Comparison of ENCODE assay signal across 13 cellular contexts in genomic region chr10:13990918-13991317, GRCh38.
DNase-seq lines count a peak whose midpoint lies in the region; ATAC-seq and TF ChIP-seq lines count a peak whose summit lies in the region.
"Had no signal": no experiment of that assay in that cellular context is flagged by ENCODE, and none has a peak within 500 bp of the region (broad histone marks: within the 10 kb centered on the region; RNA-seq: fewer than 3 reads in every experiment).

No MANE protein-coding gene starts in this region.

- no peaks in the 10 kb centered on the region for H3K27me3 ChIP-seq in left ventricle myocardium inferior (ENCODE audit: low read depth)

- no peak overlapping the region for H3K27ac Mint-ChIP-seq in natural killer cell treated with Interleukin-12 subunit alpha and Interleukin-12 subunit beta and Interleukin-15 and Interleukin-18, amount 100 ng/mL, for 72 hours
- H3K27ac Mint-ChIP-seq: activated T-helper 17 cell treated with anti-CD3 and anti-CD28 coated beads, Interleukin-2, amount 50 U/mL, for 72 hours; naive thymus-derived CD4-positive, alpha-beta T cell; T-helper 2 cell treated with Interferon-gamma antibody and Interleukin-4, amounts not matched to agents 5 μg/mL and 100 μg/mL, for 36 hours had no signal

- CTCF ChIA-PET in HEK293 (lab: Yijun Ruan, JAX): no interaction called here

- no peak overlapping the region for H3K4me3 Mint-ChIP-seq in natural killer cell treated with Interleukin-12 subunit alpha and Interleukin-12 subunit beta and Interleukin-15 and Interleukin-18, amount 100 ng/mL, for 72 hours
- H3K4me3 Mint-ChIP-seq: activated T-helper 17 cell treated with anti-CD3 and anti-CD28 coated beads, Interleukin-2, amount 50 U/mL, for 72 hours; naive thymus-derived CD4-positive, alpha-beta T cell; T-helper 2 cell treated with Interferon-gamma antibody and Interleukin-4, amounts not matched to agents 5 μg/mL and 100 μg/mL, for 36 hours had no signal

- H3K27ac ChIP-seq in HEK293 (ENCODE audit: extremely low read depth, low read depth, low read length): no peak overlapping the region
- H3K27ac ChIP-seq in left ventricle myocardium inferior (replicated peaks): peak overlapping the region; percentile 88
- peak overlapping the region in 11 of 21 experiments; percentile 9 to 78 (median 55) for H3K27ac ChIP-seq in skin epidermis

- H3K27me3 Mint-ChIP-seq in natural killer cell treated with Interleukin-12 subunit alpha and Interleukin-12 subunit beta and Interleukin-15 and Interleukin-18, amount 100 ng/mL, for 72 hours: peaks cover 0 to 2% of the 10 kb centered on the region in 2 donors
- H3K27me3 Mint-ChIP-seq: activated T-helper 17 cell treated with anti-CD3 and anti-CD28 coated beads, Interleukin-2, amount 50 U/mL, for 72 hours; naive thymus-derived CD4-positive, alpha-beta T cell had no signal

- H3K4me1 Mint-ChIP-seq in natural killer cell treated with Interleukin-12 subunit alpha and Interleukin-12 subunit beta and Interleukin-15 and Interleukin-18, amount 100 ng/mL, for 72 hours (ENCODE audit: low read depth in 2 of 2): peaks cover 2 to 6% of the 10 kb centered on the region in 2 donors

- H3K36me3 Mint-ChIP-seq in natural killer cell treated with Interleukin-12 subunit alpha and Interleukin-12 subunit beta and Interleukin-15 and Interleukin-18, amount 100 ng/mL, for 72 hours: no peaks in the 10 kb centered on the region
- H3K36me3 Mint-ChIP-seq: naive thymus-derived CD4-positive, alpha-beta T cell had no signal

- no peaks in the 10 kb centered on the region for H3K9me3 ChIP-seq in HEK293 (ENCODE audit: control insufficient read depth, insufficient read depth, low read depth, low read length)
- H3K9me3 ChIP-seq in left ventricle myocardium inferior (replicated peaks): no peaks in the 10 kb centered on the region

- no peaks in the 10 kb centered on the region for H3K9me3 Mint-ChIP-seq in natural killer cell treated with Interleukin-12 subunit alpha and Interleukin-12 subunit beta and Interleukin-15 and Interleukin-18, amount 100 ng/mL, for 72 hours
- H3K9me3 Mint-ChIP-seq: activated T-helper 17 cell treated with anti-CD3 and anti-CD28 coated beads, Interleukin-2, amount 50 U/mL, for 72 hours; T-helper 2 cell treated with Interferon-gamma antibody and Interleukin-4, amounts not matched to agents 5 μg/mL and 100 μg/mL, for 36 hours had no signal

- POLR2A ChIA-PET in HEK293 (lab: Yijun Ruan, JAX): no interaction called here

- peaks cover 4% of the 10 kb centered on the region for H3K4me1 ChIP-seq in HEK293 (ENCODE audit: control insufficient read depth, insufficient read depth, low read length)
- H3K4me1 ChIP-seq in left ventricle myocardium inferior: peaks cover 68% of the 10 kb centered on the region

- TF ChIP-seq CTCF in HEK293 (tag by site-specific recombination; IDR thresholded peaks at IDR 0.05) (no peak), astrocyte of the cerebellum (IDR thresholded peaks at IDR 0.05; ENCODE audit: low read depth, low read length, missing control alignments) (no peak), left ventricle myocardium inferior (IDR thresholded peaks at IDR 0.05; ENCODE audit: borderline replicate concordance) (no peak)

- H3K4me3 ChIP-seq in HEK293 (ENCODE audit: low read depth, low read length) (no peak overlapping the region), astrocyte of the cerebellum (ENCODE audit: low read depth, low read length) (no peak overlapping the region), left ventricle myocardium inferior (peak overlapping the region; percentile 40), skin epidermis (no peak overlapping the region)

- H3K36me3 ChIP-seq in HEK293 (ENCODE audit: control insufficient read depth in 2 of 2, insufficient read depth in 1 of 2, low read length in 2 of 2) (no peaks in the 10 kb centered on the region), left ventricle myocardium inferior (no peaks in the 10 kb centered on the region)

- DNase-seq in astrocyte of the cerebellum (ENCODE audit: low read depth): peak; percentile 76
- peak; percentile 48 for DNase-seq in left ventricle myocardium inferior
- DNase-seq in globus pallidus (ENCODE audit: low spot score): no peak
- no peak for DNase-seq in NCI-H748 treated with DMSO at 0.1 percent for 48 hours (lab: John Stamatoyannopoulos, UW)
- no peak for DNase-seq in natural killer cell treated with Interleukin-12 subunit alpha and Interleukin-12 subunit beta and Interleukin-15 and Interleukin-18, amount 100 ng/mL, for 72 hours (ENCODE audit: low spot score)
- DNase-seq: DMS53; naive thymus-derived CD4-positive, alpha-beta T cell; NCI-H82 had no signal

- intact Hi-C loops in left ventricle myocardium inferior (cut with micrococcal nuclease): no loop called here

- in situ Hi-C loops in astrocyte of the cerebellum (cut with HindIII; ENCODE audit: low sequenced_read_pairs): no loop called here

- no peak for ATAC-seq in HG03025 (IDR thresholded peaks at IDR 0.05; ENCODE audit: low FRiP score, unreplicated experiment)
- no peak for ATAC-seq in natural killer cell treated with Interleukin-12 subunit alpha and Interleukin-12 subunit beta and Interleukin-15 and Interleukin-18, amount 100 ng/mL, for 72 hours
- ATAC-seq: activated T-helper 17 cell treated with anti-CD3 and anti-CD28 coated beads, Interleukin-2, amount 50 U/mL, for 72 hours; naive thymus-derived CD4-positive, alpha-beta T cell had no signal

TF ChIP-seq in HEK293, 187 proteins besides CTCF, POLR2A, EP300 and RAD21:
- no peak for TF ChIP-seq ZNF248 (tag by site-specific recombination; IDR thresholded peaks at IDR 0.05)
- TF ChIP-seq GLIS1 (tag by site-specific recombination; IDR thresholded peaks at IDR 0.05): peak; percentile 37
- no peak for TF ChIP-seq KLF8 (tag by site-specific recombination; IDR thresholded peaks at IDR 0.05)
- no peak for TF ChIP-seq ZNF140 (tag by site-specific recombination; IDR thresholded peaks at IDR 0.05)

Comparison
In these comparisons a context has a peak if more than half of its experiments do, and no peak if none do; other contexts are left out.
1. DNase-seq: peak in astrocyte of the cerebellum (single experiment) and left ventricle myocardium inferior (single experiment); none in globus pallidus (single experiment), NCI-H748 treated with DMSO at 0.1 percent for 48 hours (single experiment) and natural killer cell treated with Interleukin-12 subunit alpha and Interleukin-12 subunit beta and Interleukin-15 and Interleukin-18, amount 100 ng/mL, for 72 hours (single experiment).